11 cellular contexts compared by ENCODE assay signal in genomic region chr20:36097751-36098151, GRCh38. TPM values are rescaled to one million over a fixed set of nuclear protein-coding genes. Genes with fewer than 3 reads are reported as not detected.
DNase-seq lines count a peak whose midpoint lies in the region; ATAC-seq and TF ChIP-seq lines count a peak whose summit lies in the region.
"Had no signal": no experiment of that assay in that cellular context is flagged by ENCODE, and none has a peak within 500 bp of the region (broad histone marks: within the 10 kb centered on the region; RNA-seq: fewer than 3 reads in every experiment).

No MANE protein-coding gene starts in this region.

- POLR2A ChIA-PET in naive thymus-derived CD4-positive, alpha-beta T cell (lab: Charles Lee): interaction anchor here (0.5 kb wide), 1 partner anchor 633 kb away, joined by 3 read pairs; no protein-coding TSS in a partner anchor

- H3K27ac Mint-ChIP-seq in naive thymus-derived CD4-positive, alpha-beta T cell: no peak overlapping the region
- no peak overlapping the region for H3K27ac Mint-ChIP-seq in natural killer cell
- H3K27ac Mint-ChIP-seq: stimulated activated naive CD8-positive, alpha-beta T cell treated with anti-CD3 and anti-CD28 coated beads, Interleukin-15, Interleukin-2, amounts not matched to agents 100 ng/mL and 50 ng/mL, for 24 hours had no signal

- TF ChIP-seq CTCF in natural killer cell (IDR thresholded peaks at IDR 0.05) (no peak), omental fat pad (IDR thresholded peaks at IDR 0.05) (no peak)

- CTCF ChIA-PET in naive thymus-derived CD4-positive, alpha-beta T cell (lab: Charles Lee): no interaction called here

- peaks cover 10 to 19% (median 12%) of the 10 kb centered on the region in 7 donors for H3K4me1 Mint-ChIP-seq in naive thymus-derived CD4-positive, alpha-beta T cell
- H3K4me1 Mint-ChIP-seq in natural killer cell: peaks cover 5% of the 10 kb centered on the region in 2 donors

- H3K9ac ChIP-seq in skeletal muscle satellite cell (ENCODE audit: low read depth, low read length): peak overlapping the region; percentile 3

- H3K4me3 ChIP-seq in skeletal muscle satellite cell (ENCODE audit: low read length): no peak overlapping the region
- no peak overlapping the region for H3K4me3 ChIP-seq in naive thymus-derived CD4-positive, alpha-beta T cell (ENCODE audit: low read length)

- peaks cover 11 to 25% (median 12%) of the 10 kb centered on the region in 5 donors for H3K27me3 Mint-ChIP-seq in naive thymus-derived CD4-positive, alpha-beta T cell
- H3K27me3 Mint-ChIP-seq in natural killer cell (ENCODE audit: low read depth in 2 of 2): peaks cover 15 to 18% of the 10 kb centered on the region in 2 donors

- H3K4me2 ChIP-seq in skeletal muscle satellite cell (ENCODE audit: low read length): peak overlapping the region; percentile 51

- peak; percentile 16 for ATAC-seq in GM21737 (IDR thresholded peaks at IDR 0.05; ENCODE audit: unreplicated experiment)
- ATAC-seq in naive thymus-derived CD4-positive, alpha-beta T cell: no peak
- ATAC-seq in natural killer cell: no peak
- no peak for ATAC-seq in omental fat pad (ENCODE audit: low FRiP score)

- H3K9me3 ChIP-seq in skeletal muscle satellite cell (replicated peaks; ENCODE audit: low read length): no peaks in the 10 kb centered on the region
- H3K9me3 ChIP-seq in naive thymus-derived CD4-positive, alpha-beta T cell (ENCODE audit: control insufficient read depth in 2 of 3, low read length in 3 of 3): no peaks in the 10 kb centered on the region

- peaks cover 43% of the 10 kb centered on the region for H3K4me1 ChIP-seq in skeletal muscle satellite cell (ENCODE audit: control insufficient read depth, insufficient read depth, low read length)
- peaks cover 0 to 6% of the 10 kb centered on the region in 2 donors for H3K4me1 ChIP-seq in naive thymus-derived CD4-positive, alpha-beta T cell (ENCODE audit: control insufficient read depth in 2 of 2, insufficient read depth in 2 of 2, low read length in 2 of 2)

- DNase-seq in NCI-H82 (lab: John Stamatoyannopoulos, UW): peak; percentile 82
- no peak for DNase-seq in epithelial cell of prostate (ENCODE audit: low read depth, low spot score)
- no peak for DNase-seq in naive thymus-derived CD4-positive, alpha-beta T cell
- DNase-seq in natural killer cell: no peak
- no peak for DNase-seq in omental fat pad (ENCODE audit: low spot score)
- no peak for DNase-seq in occipital lobe (lab: John Stamatoyannopoulos, UW)
- DNase-seq: activated CD4-positive, CD25-positive, alpha-beta regulatory T cell; activated naive CD4-positive, alpha-beta T cell had no signal

- H3K4me3 Mint-ChIP-seq in naive thymus-derived CD4-positive, alpha-beta T cell: no peak overlapping the region
- no peak overlapping the region for H3K4me3 Mint-ChIP-seq in natural killer cell
- H3K4me3 Mint-ChIP-seq: stimulated activated naive CD8-positive, alpha-beta T cell treated with anti-CD3 and anti-CD28 coated beads, Interleukin-15, Interleukin-2, amounts not matched to agents 100 ng/mL and 50 ng/mL, for 24 hours had no signal

- intact Hi-C loops in naive thymus-derived CD4-positive, alpha-beta T cell (cut with micrococcal nuclease): no loop called here
- intact Hi-C loops in natural killer cell (cut with micrococcal nuclease): no loop called here

- peaks cover 0 to 2% (median 0%) of the 10 kb centered on the region in 11 donors for H3K9me3 Mint-ChIP-seq in naive thymus-derived CD4-positive, alpha-beta T cell
- no peaks in the 10 kb centered on the region for H3K9me3 Mint-ChIP-seq in natural killer cell
- H3K9me3 Mint-ChIP-seq: stimulated activated naive CD8-positive, alpha-beta T cell treated with anti-CD3 and anti-CD28 coated beads, Interleukin-15, Interleukin-2, amounts not matched to agents 100 ng/mL and 50 ng/mL, for 24 hours had no signal

- peaks cover 0 to 4% (median 0%) of the 10 kb centered on the region in 5 donors for H3K36me3 Mint-ChIP-seq in naive thymus-derived CD4-positive, alpha-beta T cell
- H3K36me3 Mint-ChIP-seq in natural killer cell: no peaks in the 10 kb centered on the region

- H3K27ac ChIP-seq in epithelial cell of prostate: peak overlapping the region; percentile 36
- no peak overlapping the region for H3K27ac ChIP-seq in naive thymus-derived CD4-positive, alpha-beta T cell (ENCODE audit: low read depth, low read length)

- no peaks in the 10 kb centered on the region for H3K27me3 ChIP-seq in skeletal muscle satellite cell (ENCODE audit: control insufficient read depth, insufficient read depth, low read length)
- peaks cover 0 to 8% of the 10 kb centered on the region in 2 donors for H3K27me3 ChIP-seq in naive thymus-derived CD4-positive, alpha-beta T cell (ENCODE audit: control insufficient read depth in 2 of 2, insufficient read depth in 2 of 2, low read length in 2 of 2)

- H3K36me3 ChIP-seq in skeletal muscle satellite cell (ENCODE audit: insufficient read depth, low read length): no peaks in the 10 kb centered on the region
- no peaks in the 10 kb centered on the region for H3K36me3 ChIP-seq in naive thymus-derived CD4-positive, alpha-beta T cell (ENCODE audit: control insufficient read depth in 2 of 3, insufficient read depth in 3 of 3, low read length in 3 of 3)

RNA-seq across cellular contexts. Expression of gene EPB41L1, which starts 56.8 kb away (rescaled TPM):
- 13.3 and 19.8 TPM in 2 replicates for total RNA-seq in skeletal muscle satellite cell (2012; rRNA removed)
- under 1 TPM in 4 of 5 experiments, not detected in 1; 0.05 to 0.81 (median 0.74) TPM for total RNA-seq in naive thymus-derived CD4-positive, alpha-beta T cell
- polyA plus RNA-seq in naive thymus-derived CD4-positive, alpha-beta T cell: under 1 TPM in 1 of 2 donors, not detected in 1; 0.08 TPM
- under 1 TPM in 2 of 3 donors, not detected in 1; 0.21 to 0.29 TPM for total RNA-seq in natural killer cell
- 10 to 100 TPM; 27.4 to 55.5 (median 46.0) TPM for total RNA-seq in omental fat pad
- 82.2 TPM for total RNA-seq in occipital lobe

Comparison
In these comparisons a context has a peak if more than half of its experiments do, and no peak if none do; other contexts are left out.
1. RNA of gene EPB41L1, which starts 56.8 kb away (total RNA-seq): 82.2 TPM in occipital lobe (single experiment) and 27.4 to 55.5 TPM in omental fat pad; 0.05 to 0.81 TPM in naive thymus-derived CD4-positive, alpha-beta T cell and 0.21 to 0.29 TPM in natural killer cell; every median in the first group is over 10 times any median in the second.